In the genomic region with DNA sequence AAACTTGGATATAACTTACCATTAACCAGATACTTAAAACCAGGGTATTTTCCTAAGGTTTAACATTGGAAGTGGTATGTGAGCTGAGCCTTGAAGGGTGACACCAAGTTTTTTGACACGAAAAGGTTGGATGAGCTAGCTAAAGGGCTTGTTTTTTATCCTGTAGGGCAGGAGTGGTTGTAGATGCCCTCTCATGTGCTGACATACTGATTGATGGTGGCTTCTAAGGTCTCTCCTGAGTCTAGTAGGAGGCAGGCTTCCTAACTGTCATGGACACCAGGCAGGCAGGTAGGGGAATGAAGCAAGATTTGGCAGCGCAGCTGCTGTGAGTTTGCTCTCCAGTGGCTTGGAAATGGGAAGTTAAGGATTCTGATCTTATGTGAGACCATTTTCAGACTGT, we compare ENCODE assay signal across 15 cellular contexts.
"Had no signal": no experiment of that assay in that cellular context is flagged by ENCODE, and none has a peak within 500 bp of the region (broad histone marks: within the 10 kb centered on the region; RNA-seq: fewer than 3 reads in every experiment).

No MANE protein-coding gene starts in this region.

- H3K4me3 ChIP-seq: adrenal gland, neural progenitor cell, upper lobe of right lung had no signal

- H2AFZ ChIP-seq: neural progenitor cell, parathyroid adenoma had no signal

- H3K9ac ChIP-seq: neural progenitor cell, parathyroid adenoma had no signal

- H3K4me2 ChIP-seq: neural progenitor cell had no signal

- H3K27me3 ChIP-seq: adrenal gland, neural progenitor cell, upper lobe of right lung had no signal

- H3K9me3 ChIP-seq: adrenal gland, upper lobe of right lung had no signal

- H3K36me3 ChIP-seq: adrenal gland, neural progenitor cell, upper lobe of right lung had no signal

- H3K27ac ChIP-seq: adrenal gland, neural progenitor cell, parathyroid adenoma, upper lobe of right lung had no signal

- DNase-seq: activated CD4-positive, alpha-beta T cell treated with anti-CD3 and anti-CD28 coated beads for 36 hours; activated CD4-positive, alpha-beta T cell treated with anti-CD3 and anti-CD28 coated beads, Interleukin-2, amount 50 U/mL, for 48 hours; activated gamma-delta T cell treated with Interleukin-2 at 50 U/mL for 16 hours; adrenal gland; cerebellar nuclear complex; cortex of kidney; immature natural killer cell; stimulated activated naive B cell treated with anti-CD40 and anti-IgM and Interleukin-4, amounts not matched to agents 10 μg/mL and 1 μg/mL and 100 μg/mL, for 72 hours; SW 1271; upper lobe of right lung had no signal

- FAIRE-seq: bronchial epithelial cell, TTC549 had no signal

- ATAC-seq: activated CD4-positive, alpha-beta T cell treated with anti-CD3 and anti-CD28 coated beads for 36 hours; activated naive CD4-positive, alpha-beta T cell treated with anti-CD3 and anti-CD28 coated beads, Interleukin-2, amount 50 U/mL, for 72 hours; stimulated activated naive B cell treated with anti-CD40 and anti-IgM and Interleukin-4, amounts not matched to agents 10 μg/mL and 1 μg/mL and 100 μg/mL, for 72 hours; upper lobe of right lung had no signal
